Comparison of ENCODE assay signal across 25 cellular contexts in the genomic region with DNA sequence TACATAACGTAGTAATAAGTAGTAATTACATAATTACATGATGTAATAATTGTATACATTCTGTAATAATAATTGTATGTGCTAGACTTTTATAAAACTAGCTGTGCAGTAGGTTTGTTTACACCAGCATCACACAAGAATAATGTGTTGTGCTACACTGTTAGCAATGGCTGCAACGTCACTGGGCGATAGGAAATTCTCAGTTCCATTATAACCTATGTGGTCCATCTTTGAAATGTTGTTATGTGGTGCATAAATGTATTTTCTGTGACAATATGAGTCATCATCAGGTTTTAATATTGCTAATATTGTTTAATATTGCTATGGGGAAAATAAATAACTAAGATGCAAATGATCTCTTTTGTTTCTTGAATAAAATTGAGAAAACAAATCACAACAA.
"Had no signal": no experiment of that assay in that cellular context is flagged by ENCODE, and none has a peak within 500 bp of the region (broad histone marks: within the 10 kb centered on the region; RNA-seq: fewer than 3 reads in every experiment).

No MANE protein-coding gene starts in this region.

- H3K36me3 ChIP-seq: colonic mucosa, esophagus squamous epithelium, gastrocnemius medialis, heart right ventricle, left lung, lower lobe of right lung had no signal

- H3K27ac ChIP-seq: colonic mucosa, epithelial cell of prostate, esophagus squamous epithelium, gastrocnemius medialis, heart right ventricle, left lung, lower lobe of right lung had no signal

- H3K27me3 ChIP-seq: colonic mucosa, gastrocnemius medialis, heart right ventricle, left lung had no signal

- H3K4me1 ChIP-seq: colonic mucosa, esophagus squamous epithelium, gastrocnemius medialis, heart right ventricle, left lung, lower lobe of right lung had no signal

- H3K9me3 ChIP-seq: colonic mucosa, esophagus squamous epithelium, gastrocnemius medialis, lower lobe of right lung, mucosa of descending colon had no signal

- FAIRE-seq: endometrium, islet of Langerhans, keratinocyte had no signal

- DNase-seq: colonic mucosa; cortex of kidney; effector CD8-positive, alpha-beta T cell; effector memory CD8-positive, alpha-beta T cell; endodermal cell; erythroblast; esophagus squamous epithelium; foreskin fibroblast; foreskin melanocyte; gastrocnemius medialis; glutamatergic neuron; head of caudate nucleus; heart right ventricle; hippocampal formation; left cardiac atrium; left lung; left ventricle myocardium superior; lower lobe of right lung; mesenchymal stem cell; mucosa of descending colon had no signal

- ATAC-seq: effector memory CD8-positive, alpha-beta T cell; esophagus mucosa; gastrocnemius medialis; heart right ventricle; left cardiac atrium; left lung; left ventricle myocardium superior; lower lobe of right lung; mucosa of descending colon had no signal

- H3K4me3 ChIP-seq: colonic mucosa, esophagus squamous epithelium, gastrocnemius medialis, heart right ventricle, left lung, lower lobe of right lung, mucosa of descending colon had no signal
